In genomic region chr6:127117979-127118504, GRCh38 we compare ENCODE assay signal across 9 cellular contexts. TPM values are rescaled to one million over a fixed set of nuclear protein-coding genes. Genes with fewer than 3 reads are reported as not detected.
A peak's percentile ranks its signal among the peaks of the same experiment; 100 is the strongest.
DNase-seq lines count a peak whose midpoint lies in the region; ATAC-seq, FAIRE-seq and TF ChIP-seq lines count a peak whose summit lies in the region.
"Had no signal": no experiment of that assay in that cellular context is flagged by ENCODE, and none has a peak within 500 bp of the region (broad histone marks: within the 10 kb centered on the region; RNA-seq: fewer than 3 reads in every experiment).

No MANE protein-coding gene starts in this region.

- in situ Hi-C loops in astrocyte of the cerebellum (cut with HindIII; ENCODE audit: low sequenced_read_pairs): loop anchor here (10.0 kb wide), 1 partner anchor 313 kb away; no protein-coding TSS in a partner anchor

- peaks cover 56% of the 10 kb centered on the region for H3K27me3 Mint-ChIP-seq in activated T-cell treated with anti-CD3 and anti-CD28 coated beads, Interleukin-2, amount 50 U/mL, for 4 hours (ENCODE audit: low read depth)

- H3K27me3 ChIP-seq in liver (ENCODE audit: control insufficient read depth in 4 of 4, insufficient read depth in 4 of 4, low read length in 3 of 4): peaks cover 2 to 23% (median 5%) of the 10 kb centered on the region in 4 donors
- peaks cover 0 to 42% of the 10 kb centered on the region in 2 donors for H3K27me3 ChIP-seq in tibial nerve

- H3K9ac ChIP-seq in liver (ENCODE audit: low read depth in 1 of 2, low read length in 2 of 2): no peak overlapping the region

- ATAC-seq in activated T-cell treated with anti-CD3 and anti-CD28 coated beads, Interleukin-2, amount 50 U/mL, for 4 hours: no peak
- no peak for ATAC-seq in HG03108 (IDR thresholded peaks at IDR 0.05; ENCODE audit: unreplicated experiment)

- H3K27ac ChIP-seq in liver (ENCODE audit: low read depth in 1 of 2, low read length in 2 of 2): peak overlapping the region; percentile 28 to 69
- peak overlapping the region in 2 of 4 donors; percentile 60 to 71 for H3K27ac ChIP-seq in tibial nerve

- no peak for DNase-seq in activated T-cell treated with anti-CD3 and anti-CD28 coated beads, Interleukin-2, amount 50 U/mL, for 4 hours
- DNase-seq in activated T-cell treated with anti-CD3 and anti-CD28 coated beads for 4 hours (no peak), astrocyte of the cerebellum (ENCODE audit: low read depth) (no peak), tibial nerve (ENCODE audit: low spot score in 2 of 2) (no peak), GM19239 (ENCODE audit: insufficient read length, low spot score) (no peak)
- DNase-seq in activated CD4-positive, CD25-positive, alpha-beta regulatory T cell (lab: John Stamatoyannopoulos, UW): no peak

- peak overlapping the region; percentile 19 for H3K4me3 Mint-ChIP-seq in activated T-cell treated with anti-CD3 and anti-CD28 coated beads, Interleukin-2, amount 50 U/mL, for 4 hours

- TF ChIP-seq POLR2A in tibial nerve (IDR thresholded peaks at IDR 0.05): no peak

- FAIRE-seq in GM19239 (lab: Jason Lieb, UNC): no peak
- FAIRE-seq: islet of Langerhans had no signal

- no peaks in the 10 kb centered on the region for H3K36me3 ChIP-seq in liver (ENCODE audit: control insufficient read depth in 4 of 4, insufficient read depth in 3 of 4, low read depth in 1 of 4, low read length in 3 of 4)
- no peaks in the 10 kb centered on the region for H3K36me3 ChIP-seq in tibial nerve

- TF ChIP-seq CTCF in astrocyte of the cerebellum (IDR thresholded peaks at IDR 0.05; ENCODE audit: low read depth, low read length, missing control alignments) (no peak), liver (IDR thresholded peaks at IDR 0.05; ENCODE audit: low read depth, low read length, missing input control) (no peak), tibial nerve (IDR thresholded peaks at IDR 0.05) (no peak)

- peaks cover 18% of the 10 kb centered on the region for H3K4me1 Mint-ChIP-seq in activated T-cell treated with anti-CD3 and anti-CD28 coated beads, Interleukin-2, amount 50 U/mL, for 4 hours (ENCODE audit: low read depth)

- no peak for TF ChIP-seq EP300 in tibial nerve (IDR thresholded peaks at IDR 0.05)

- H3K9me3 ChIP-seq in liver (ENCODE audit: control insufficient read depth in 4 of 4, low read length in 3 of 4) (no peaks in the 10 kb centered on the region), tibial nerve (no peaks in the 10 kb centered on the region)

- no peaks in the 10 kb centered on the region for H3K36me3 Mint-ChIP-seq in activated T-cell treated with anti-CD3 and anti-CD28 coated beads, Interleukin-2, amount 50 U/mL, for 4 hours (ENCODE audit: insufficient read depth)

- TF ChIP-seq RAD21 in liver (IDR thresholded peaks at IDR 0.05): no peak

- H3K9me3 Mint-ChIP-seq in activated T-cell treated with anti-CD3 and anti-CD28 coated beads, Interleukin-2, amount 50 U/mL, for 4 hours: no peaks in the 10 kb centered on the region

- peak overlapping the region; percentile 51 for H3K4me3 ChIP-seq in astrocyte of the cerebellum (ENCODE audit: low read depth, low read length)
- H3K4me3 ChIP-seq in liver (ENCODE audit: low read depth in 1 of 3, low read length in 3 of 3): peak overlapping the region in 2 of 3 donors; percentile 60 to 70
- peak overlapping the region; percentile 44 to 57 (median 52) for H3K4me3 ChIP-seq in tibial nerve

- WGBS in liver: 1% methylated on average over 29 of the region's 29 CpGs
- 0 to 1% methylated on average over 29 of the region's 29 CpGs for WGBS in tibial nerve, 2 donors

- peaks cover 10 to 29% (median 20%) of the 10 kb centered on the region in 4 donors for H3K4me1 ChIP-seq in liver (ENCODE audit: control insufficient read depth in 4 of 4, insufficient read depth in 4 of 4, low read length in 3 of 4)
- H3K4me1 ChIP-seq in tibial nerve: peaks cover 0 to 33% (median 10%) of the 10 kb centered on the region in 4 donors

TF ChIP-seq in liver, 16 proteins besides CTCF, POLR2A, EP300 and RAD21:
- TF ChIP-seq NR2F2 (IDR thresholded peaks at IDR 0.05) (no peak), FOXA1 (IDR thresholded peaks at IDR 0.05) (no peak), GABPA (IDR thresholded peaks at IDR 0.05 in 1 of 2, conservative IDR thresholded peaks at IDR 0.05 in 1 of 2) (no peak), SP1 (IDR thresholded peaks at IDR 0.05) (no peak), FOXA2 (IDR thresholded peaks at IDR 0.05) (no peak)
- TF ChIP-seq, protein P1, sequence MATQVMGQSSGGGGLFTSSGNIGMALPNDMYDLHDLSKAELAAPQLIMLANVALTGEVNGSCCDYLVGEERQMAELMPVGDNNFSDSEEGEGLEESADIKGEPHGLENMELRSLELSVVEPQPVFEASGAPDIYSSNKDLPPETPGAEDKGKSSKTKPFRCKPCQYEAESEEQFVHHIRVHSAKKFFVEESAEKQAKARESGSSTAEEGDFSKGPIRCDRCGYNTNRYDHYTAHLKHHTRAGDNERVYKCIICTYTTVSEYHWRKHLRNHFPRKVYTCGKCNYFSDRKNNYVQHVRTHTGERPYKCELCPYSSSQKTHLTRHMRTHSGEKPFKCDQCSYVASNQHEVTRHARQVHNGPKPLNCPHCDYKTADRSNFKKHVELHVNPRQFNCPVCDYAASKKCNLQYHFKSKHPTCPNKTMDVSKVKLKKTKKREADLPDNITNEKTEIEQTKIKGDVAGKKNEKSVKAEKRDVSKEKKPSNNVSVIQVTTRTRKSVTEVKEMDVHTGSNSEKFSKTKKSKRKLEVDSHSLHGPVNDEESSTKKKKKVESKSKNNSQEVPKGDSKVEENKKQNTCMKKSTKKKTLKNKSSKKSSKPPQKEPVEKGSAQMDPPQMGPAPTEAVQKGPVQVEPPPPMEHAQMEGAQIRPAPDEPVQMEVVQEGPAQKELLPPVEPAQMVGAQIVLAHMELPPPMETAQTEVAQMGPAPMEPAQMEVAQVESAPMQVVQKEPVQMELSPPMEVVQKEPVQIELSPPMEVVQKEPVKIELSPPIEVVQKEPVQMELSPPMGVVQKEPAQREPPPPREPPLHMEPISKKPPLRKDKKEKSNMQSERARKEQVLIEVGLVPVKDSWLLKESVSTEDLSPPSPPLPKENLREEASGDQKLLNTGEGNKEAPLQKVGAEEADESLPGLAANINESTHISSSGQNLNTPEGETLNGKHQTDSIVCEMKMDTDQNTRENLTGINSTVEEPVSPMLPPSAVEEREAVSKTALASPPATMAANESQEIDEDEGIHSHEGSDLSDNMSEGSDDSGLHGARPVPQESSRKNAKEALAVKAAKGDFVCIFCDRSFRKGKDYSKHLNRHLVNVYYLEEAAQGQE (IDR thresholded peaks at IDR 0.05): no peak
- TF ChIP-seq, protein P2, sequence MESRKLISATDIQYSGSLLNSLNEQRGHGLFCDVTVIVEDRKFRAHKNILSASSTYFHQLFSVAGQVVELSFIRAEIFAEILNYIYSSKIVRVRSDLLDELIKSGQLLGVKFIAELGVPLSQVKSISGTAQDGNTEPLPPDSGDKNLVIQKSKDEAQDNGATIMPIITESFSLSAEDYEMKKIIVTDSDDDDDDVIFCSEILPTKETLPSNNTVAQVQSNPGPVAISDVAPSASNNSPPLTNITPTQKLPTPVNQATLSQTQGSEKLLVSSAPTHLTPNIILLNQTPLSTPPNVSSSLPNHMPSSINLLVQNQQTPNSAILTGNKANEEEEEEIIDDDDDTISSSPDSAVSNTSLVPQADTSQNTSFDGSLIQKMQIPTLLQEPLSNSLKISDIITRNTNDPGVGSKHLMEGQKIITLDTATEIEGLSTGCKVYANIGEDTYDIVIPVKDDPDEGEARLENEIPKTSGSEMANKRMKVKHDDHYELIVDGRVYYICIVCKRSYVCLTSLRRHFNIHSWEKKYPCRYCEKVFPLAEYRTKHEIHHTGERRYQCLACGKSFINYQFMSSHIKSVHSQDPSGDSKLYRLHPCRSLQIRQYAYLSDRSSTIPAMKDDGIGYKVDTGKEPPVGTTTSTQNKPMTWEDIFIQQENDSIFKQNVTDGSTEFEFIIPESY (IDR thresholded peaks at IDR 0.05): no peak
- TF ChIP-seq, protein P3, sequence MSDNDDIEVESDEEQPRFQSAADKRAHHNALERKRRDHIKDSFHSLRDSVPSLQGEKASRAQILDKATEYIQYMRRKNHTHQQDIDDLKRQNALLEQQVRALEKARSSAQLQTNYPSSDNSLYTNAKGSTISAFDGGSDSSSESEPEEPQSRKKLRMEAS (IDR thresholded peaks at IDR 0.05): no peak

RNA-seq across cellular contexts. Expression of gene RSPO3, which starts 0.4 kb away (rescaled TPM):
- total RNA-seq in activated T-cell treated with anti-CD3 and anti-CD28 coated beads, Interleukin-2, amount 50 U/mL, for 4 hours: not detected
- total RNA-seq in liver (1 to 10 TPM; 1.4 to 1.6 TPM), tibial nerve (10 to 100 TPM; 10.2 to 24.1 (median 19.6) TPM)
- 1 to 10 TPM; 1.6 to 3.5 TPM for polyA plus RNA-seq in liver

Comparison
In these comparisons a context has a peak if more than half of its experiments do, and no peak if none do; other contexts are left out.
1. RNA of gene RSPO3, which starts 0.4 kb away (total RNA-seq): 10.2 to 24.1 TPM in tibial nerve; 1.4 to 1.6 TPM in liver and not detected in activated T-cell treated with anti-CD3 and anti-CD28 coated beads, Interleukin-2, amount 50 U/mL, for 4 hours; every median in the first group is over 4 times any median in the second.
2. Peak in every context shown above with its lines, with median percentiles within 50 percentile points of each other: H3K4me3 ChIP-seq.